Comparison of ENCODE assay signal across 8 cellular contexts in the genomic region with DNA sequence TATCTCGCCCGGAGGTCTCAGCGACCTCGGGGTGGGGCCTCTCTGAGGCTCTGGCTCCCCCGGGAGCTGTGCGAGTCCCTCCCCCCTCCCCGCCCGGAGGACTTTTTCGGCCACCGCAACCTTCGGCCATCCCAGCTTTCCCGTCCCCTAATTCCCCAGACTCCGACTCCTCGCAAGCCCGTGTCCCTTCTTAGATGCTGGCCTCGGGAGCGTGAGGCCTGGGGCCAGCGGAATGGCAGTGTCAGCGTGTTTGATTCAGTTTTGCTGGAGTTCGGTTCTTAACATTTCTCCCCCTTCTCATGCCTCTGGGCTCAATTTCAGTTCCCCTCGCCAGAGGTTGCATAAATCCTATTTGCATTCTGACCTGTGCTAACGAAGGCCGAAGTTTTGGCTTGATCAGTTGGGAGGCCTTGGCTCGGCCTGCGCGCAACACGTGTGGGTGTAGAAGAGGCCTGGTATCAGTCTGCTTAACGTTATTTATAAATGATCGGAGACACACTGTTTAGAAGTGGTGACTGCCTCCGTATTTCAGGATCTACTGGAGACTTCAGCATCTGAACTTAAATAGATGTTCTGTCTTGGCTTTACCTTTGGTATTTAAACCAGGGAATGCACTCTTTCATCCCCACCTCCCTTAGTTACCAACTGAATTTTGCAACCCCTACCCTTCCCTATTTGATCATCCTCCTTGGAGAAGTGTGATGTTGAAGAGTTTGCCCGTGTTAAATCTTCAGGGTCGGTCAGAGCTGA. TPM values are rescaled to one million over a fixed set of nuclear protein-coding genes. Genes with fewer than 3 reads are reported as not detected.
A peak's percentile ranks its signal among the peaks of the same experiment; 100 is the strongest.
DNase-seq lines count a peak whose midpoint lies in the region; ATAC-seq, FAIRE-seq and TF ChIP-seq lines count a peak whose summit lies in the region.

No MANE protein-coding gene starts in this region.

- DNase-seq in A549 (ENCODE audit: low read depth in 1 of 2, low spot score in 1 of 2) (peak in 1 of 2 experiments; percentile 42), GM23248 (peak; percentile 68), T-helper 17 cell (no peak), dedifferentiated amniotic fluid mesenchymal stem cell (ENCODE audit: extremely low spot score) (peak; percentile 26), left lung (peak; percentile 38 to 78), OCI-M2 (lab: John Stamatoyannopoulos, UW; ENCODE audit: unreplicated experiment) (no peak)
- peak; percentile 14 to 38 for DNase-seq in stimulated activated CD4-positive, alpha-beta T cell treated with anti-CD3 and anti-CD28 coated beads, Interleukin-4, amount 100 ng/mL, for 4 hours

- peak overlapping the region; percentile 90 for H3K4me2 ChIP-seq in A549
- H3K4me2 ChIP-seq in GM23248 (ENCODE audit: unreplicated experiment) = peak overlapping the region; percentile 93

- in situ Hi-C loops in GM23248 (cut with MboI) = no loop called here

- H3K36me3 ChIP-seq in GM23248 (ENCODE audit: low read depth) = peaks cover 36% of the 10 kb centered on the region
- peaks cover 0 to 42% of the 10 kb centered on the region in 2 donors for H3K36me3 ChIP-seq in left lung

- POLR2A ChIA-PET in A549 (lab: Yijun Ruan, JAX) = interaction anchor here (0.6 to 2.5 kb wide), 5 partner anchors 13 to 79 kb away, joined by 3 to 43 read pairs (median 20); a partner anchor contains a TSS

- no peaks in the 10 kb centered on the region for H3K9me3 ChIP-seq in A549
- H3K9me3 ChIP-seq in GM23248 (ENCODE audit: low read depth) = no peaks in the 10 kb centered on the region
- H3K9me3 ChIP-seq in T-helper 17 cell (ENCODE audit: control insufficient read depth, low read length, poor library complexity, severe bottlenecking) = no peaks in the 10 kb centered on the region
- no peaks in the 10 kb centered on the region for H3K9me3 ChIP-seq in left lung

- H3K27me3 Mint-ChIP-seq in T-helper 17 cell = no peaks in the 10 kb centered on the region

- peak overlapping the region; percentile 93 for H3K4me3 ChIP-seq in A549
- peak overlapping the region; percentile 94 for H3K4me3 ChIP-seq in GM23248
- H3K4me3 ChIP-seq in left lung = peak overlapping the region; percentile 77 to 96

- peak overlapping the region; percentile 98 for H3K9ac ChIP-seq in GM23248

- 3% methylated on average over 26 of the region's 32 CpGs for WGBS in A549 (ENCODE audit: missing lambda C conversion rate)
- 0 to 2% methylated on average over 26 to 32 of the region's 32 CpGs for WGBS in GM23248 (ENCODE audit: low coverage in 1 of 2, low lambda C conversion rate in 2 of 2, missing lambda C conversion rate in 2 of 2), 2 experiments

- no peak for FAIRE-seq in A549 (lab: Jason Lieb, UNC)

- H3K79me2 ChIP-seq in GM23248 (ENCODE audit: insufficient read depth) = peaks cover 58% of the 10 kb centered on the region

- peaks cover 4% of the 10 kb centered on the region for H3K36me3 Mint-ChIP-seq in T-helper 17 cell (ENCODE audit: low read depth)

- no peak for TF ChIP-seq RAD21 in A549 (conservative IDR thresholded peaks at IDR 0.05 in 1 of 2, IDR thresholded peaks at IDR 0.05 in 1 of 2)

- H3K27ac Mint-ChIP-seq in T-helper 17 cell = peak overlapping the region; percentile 100

- TF ChIP-seq EP300 in A549 (IDR thresholded peaks at IDR 0.05) = no peak

- peak overlapping the region; percentile 92 to 94 for H3K27ac ChIP-seq in A549
- peak overlapping the region; percentile 91 for H3K27ac ChIP-seq in GM23248
- H3K27ac ChIP-seq in left lung = peak overlapping the region; percentile 83 to 95

- no peaks in the 10 kb centered on the region for H3K9me2 ChIP-seq in GM23248 (ENCODE audit: insufficient read depth)

- TF ChIP-seq POLR2A in A549 (IDR thresholded peaks at IDR 0.05; ENCODE audit: low read length) = no peak

- ATAC-seq in A549 (peak; percentile 10 to 28), T-helper 17 cell (no peak), left lung (peak; percentile 3), HG03095 (IDR thresholded peaks at IDR 0.05; ENCODE audit: unreplicated experiment) (no peak)

- H2AFZ ChIP-seq in GM23248 = peak overlapping the region; percentile 81

- H3F3A ChIP-seq in GM23248 (ENCODE audit: insufficient read depth) = 0 out of 2 replicates have a peak, but pooled peaks cover 4% of the 10 kb centered on the region

- no peak for TF ChIP-seq CTCF in A549 (IDR thresholded peaks at IDR 0.05)
- no peak for TF ChIP-seq CTCF in left lung (IDR thresholded peaks at IDR 0.05)

- H3K27me3 ChIP-seq in GM23248 (replicated peaks; ENCODE audit: insufficient read depth) (no peaks in the 10 kb centered on the region), left lung (no peaks in the 10 kb centered on the region)

- H3K4me1 ChIP-seq in A549 = peaks cover 32% of the 10 kb centered on the region
- peaks cover 21% of the 10 kb centered on the region for H3K4me1 ChIP-seq in GM23248 (ENCODE audit: insufficient read depth)
- peaks cover 22 to 63% of the 10 kb centered on the region in 2 donors for H3K4me1 ChIP-seq in left lung

- intact Hi-C loops in left lung (cut with DNase I) = no loop called here

- H4K20me1 ChIP-seq in GM23248 (ENCODE audit: insufficient read depth) = no peaks in the 10 kb centered on the region

- CTCF ChIA-PET in A549 (lab: Yijun Ruan, JAX) = interaction anchor here (1.0 to 1.7 kb wide), 2 partner anchors 23 to 160 kb away, joined by 3 to 7 read pairs; no protein-coding TSS in a partner anchor

- H3K4me1 Mint-ChIP-seq in T-helper 17 cell = peaks cover 55% of the 10 kb centered on the region

- H3K4me3 Mint-ChIP-seq in T-helper 17 cell = peak overlapping the region; percentile 93

TF ChIP-seq in A549, 52 proteins besides CTCF, POLR2A, EP300 and RAD21:
- TF ChIP-seq SMC3 (IDR thresholded peaks at IDR 0.05) (no peak), PHF8 (IDR thresholded peaks at IDR 0.05; ENCODE audit: borderline replicate concordance, low read depth) (peak; percentile 66; the same call in 1 of the 2 replicates), MAFK (IDR thresholded peaks at IDR 0.05; ENCODE audit: partially characterized antibody) (peak; percentile 51), HOXA7 (CRISPR knock-in tag; IDR thresholded peaks at IDR 0.05) (no peak), TFCP2L1 (CRISPR knock-in tag; IDR thresholded peaks at IDR 0.05) (no peak), RFX5 (IDR thresholded peaks at IDR 0.05) (no peak), EHF (CRISPR knock-in tag; IDR thresholded peaks at IDR 0.05) (no peak)
- TF ChIP-seq, protein P1, sequence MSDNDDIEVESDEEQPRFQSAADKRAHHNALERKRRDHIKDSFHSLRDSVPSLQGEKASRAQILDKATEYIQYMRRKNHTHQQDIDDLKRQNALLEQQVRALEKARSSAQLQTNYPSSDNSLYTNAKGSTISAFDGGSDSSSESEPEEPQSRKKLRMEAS (IDR thresholded peaks at IDR 0.05) = peak; percentile 79

RNA-seq across cellular contexts. Expression of a gene that starts 0.8 kb away (rescaled TPM):
- polyA plus RNA-seq in A549 (2011; rRNA removed) = 694 and 915 TPM in 2 replicates
- polyA plus RNA-seq in A549 (2012; cell fraction: cytosol; rRNA removed) = 190 and 248 TPM in 2 replicates
- polyA plus RNA-seq in A549 (2012; cell fraction: nucleus; rRNA removed) = 169 and 264 TPM in 2 replicates
- 619 to 636 TPM (median 624 TPM) in 3 replicates for polyA plus RNA-seq in A549 (2017; fragmentation: RNase III; extraction: RNeasy Plus Mini Kit Qiagen cat#74134 plus additional on column Dnase treatment)
- 128 and 141 TPM in 2 replicates for polyA minus RNA-seq in A549 (2011; rRNA and poly(A)+ RNA removed)
- 477 and 555 TPM in 2 replicates for total RNA-seq in GM23248 (2014; rRNA removed; shearing (Covaris generic))
- polyA plus RNA-seq in GM23248 (2016; fragmentation: Nextera tagmentation; extraction: Ambion mirVana) = 969 and 998 TPM in 2 replicates
- total RNA-seq in T-helper 17 cell = 100 to 1,000 TPM; 339 to 429 TPM
- 1,000 to 10,000 TPM in 1 of 2 donors, 100 to 1,000 TPM in 1; 751 to 1,097 TPM for total RNA-seq in left lung

RNA-seq across cellular contexts. Expression of a gene that starts 34.7 kb away (rescaled TPM):
- 48.2 and 65.4 TPM in 2 replicates for polyA plus RNA-seq in A549 (2011; rRNA removed)
- polyA plus RNA-seq in A549 (2012; cell fraction: cytosol; rRNA removed) = 15.6 and 17.2 TPM in 2 replicates
- 8.5 and 13.1 TPM in 2 replicates for polyA plus RNA-seq in A549 (2012; cell fraction: nucleus; rRNA removed)
- 28.7 to 30.8 TPM (median 30.5 TPM) in 3 replicates for polyA plus RNA-seq in A549 (2017; fragmentation: RNase III; extraction: RNeasy Plus Mini Kit Qiagen cat#74134 plus additional on column Dnase treatment)
- 12.6 and 13.5 TPM in 2 replicates for polyA minus RNA-seq in A549 (2011; rRNA and poly(A)+ RNA removed)
- 22.8 and 24.0 TPM in 2 replicates for total RNA-seq in GM23248 (2014; rRNA removed; shearing (Covaris generic))
- polyA plus RNA-seq in GM23248 (2016; fragmentation: Nextera tagmentation; extraction: Ambion mirVana) = 25.5 and 28.5 TPM in 2 replicates
- 10 to 100 TPM; 27.0 to 30.4 TPM for total RNA-seq in T-helper 17 cell
- 10 to 100 TPM; 20.5 to 21.0 TPM for total RNA-seq in left lung

Comparison
In these comparisons a context has a peak if more than half of its experiments do, and no peak if none do; other contexts are left out.
1. ATAC-seq: peak in A549 (2 of 2) and left lung (single experiment); none in T-helper 17 cell (single experiment) and HG03095 (single experiment).
2. DNase-seq: peak in GM23248 (single experiment), dedifferentiated amniotic fluid mesenchymal stem cell (single experiment), left lung (2 of 2) and stimulated activated CD4-positive, alpha-beta T cell treated with anti-CD3 and anti-CD28 coated beads, Interleukin-4, amount 100 ng/mL, for 4 hours (2 of 2); none in T-helper 17 cell (0 of 3) and OCI-M2 (single experiment).
3. Peak in every context shown above with its lines, with median percentiles within 50 percentile points of each other: H3K27ac ChIP-seq and H3K4me3 ChIP-seq.